ENCODE assay signal across 20 cellular contexts in the genomic region with DNA sequence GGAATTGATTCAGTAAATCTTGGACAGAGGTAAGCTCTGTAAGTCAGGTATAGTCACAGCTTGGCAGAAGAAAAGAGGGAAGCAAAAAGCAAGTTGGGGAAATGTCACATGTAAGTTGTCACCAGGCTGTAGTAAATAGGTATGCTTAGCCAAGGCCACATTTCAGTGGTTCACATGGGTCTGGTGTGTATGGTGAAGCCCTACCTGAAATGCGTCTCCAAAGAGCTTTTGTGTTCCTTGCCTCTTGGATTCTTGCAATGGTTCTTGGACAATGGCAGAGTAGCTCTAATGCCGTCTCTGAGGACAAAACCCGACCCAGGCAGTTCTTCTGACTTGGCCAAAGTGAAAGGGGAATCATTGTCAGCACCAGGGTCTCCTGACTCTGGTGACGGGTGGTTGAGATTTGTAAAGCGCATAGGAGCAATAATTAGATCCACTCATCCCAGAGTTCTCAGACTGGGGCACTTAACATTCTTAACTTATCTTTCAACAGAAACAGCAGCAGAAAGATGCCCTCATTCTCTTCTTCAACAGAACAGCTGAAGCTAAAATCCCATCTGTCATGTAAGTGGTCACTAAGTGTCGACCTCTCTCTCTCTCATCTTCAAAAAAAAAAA. TPM values are rescaled to one million over a fixed set of nuclear protein-coding genes. Genes with fewer than 3 reads are reported as not detected.
DNase-seq lines count a peak whose midpoint lies in the region; ATAC-seq and TF ChIP-seq lines count a peak whose summit lies in the region.
"Had no signal": no experiment of that assay in that cellular context is flagged by ENCODE, and none has a peak within 500 bp of the region (broad histone marks: within the 10 kb centered on the region; RNA-seq: fewer than 3 reads in every experiment).

No MANE protein-coding gene starts in this region.

- intact Hi-C loops in heart right ventricle (cut with DNase I) = no loop called here

- H3K4me3 ChIP-seq in heart right ventricle = no peak overlapping the region
- no peak overlapping the region for H3K4me3 ChIP-seq in tibial nerve

- no peak for TF ChIP-seq POLR2A in tibial nerve (IDR thresholded peaks at IDR 0.05)

- H3K36me3 ChIP-seq in heart right ventricle (peaks cover 0 to 68% (median 4%) of the 10 kb centered on the region in 9 donors), tibial nerve (peaks cover 0 to 74% (median 0%) of the 10 kb centered on the region in 3 donors)

- H3K9me3 ChIP-seq in heart right ventricle (peaks cover 0 to 4% (median 0%) of the 10 kb centered on the region in 11 donors), tibial nerve (no peaks in the 10 kb centered on the region)
- H3K9me3 ChIP-seq: Caco-2 had no signal

- H3K27me3 ChIP-seq in heart right ventricle = no peaks in the 10 kb centered on the region
- H3K27me3 ChIP-seq in tibial nerve = no peaks in the 10 kb centered on the region

- DNase-seq in DMS79 treated with DMSO at 0.1 percent for 48 hours (lab: John Stamatoyannopoulos, UW) (peak; percentile 20), NCI-H524 treated with DMSO at 0.1 percent for 48 hours (lab: John Stamatoyannopoulos, UW) (peak; percentile 42), heart right ventricle (peak in 1 of 2 donors; percentile 16), myocyte (ENCODE audit: low read depth) (peak; percentile 24), CD1c-positive myeloid dendritic cell (ENCODE audit: extremely low spot score) (no peak), tibial nerve (ENCODE audit: low spot score in 2 of 2) (no peak), NCI-H1694 treated with DMSO at 0.1 percent for 48 hours (lab: John Stamatoyannopoulos, UW) (no peak)
- DNase-seq: ACHN, Caco-2, GF-D8, H9, KG1, MV-4-11, NCI-H1417, NCI-H1930, NCI-H2171, NCI-H446 treated with DMSO at 0.1 percent for 48 hours, NCI-H748 treated with DMSO at 0.1 percent for 48 hours, SHP77 had no signal

- peak in 7 of 8 donors; percentile 47 to 83 (median 75) for ATAC-seq in heart right ventricle

- TF ChIP-seq CTCF in heart right ventricle (IDR thresholded peaks at IDR 0.05) = no peak
- no peak for TF ChIP-seq CTCF in tibial nerve (IDR thresholded peaks at IDR 0.05)

- 47 to 65% methylated on average over 6 of the region's 6 CpGs for WGBS in heart right ventricle, 2 donors
- 85 to 88% methylated on average over 6 of the region's 6 CpGs for WGBS in tibial nerve, 2 donors

- H3K4me1 ChIP-seq in heart right ventricle (peaks cover 0 to 5% (median 0%) of the 10 kb centered on the region in 9 donors), tibial nerve (no peaks in the 10 kb centered on the region)
- H3K4me1 ChIP-seq: Caco-2 had no signal

- peak overlapping the region in 7 of 10 donors; percentile 25 to 76 (median 61) for H3K27ac ChIP-seq in heart right ventricle
- H3K27ac ChIP-seq in tibial nerve = no peak overlapping the region
- H3K27ac ChIP-seq: C4-2B had no signal

- TF ChIP-seq EP300 in tibial nerve (IDR thresholded peaks at IDR 0.05) = no peak

RNA-seq across cellular contexts. Expression of gene RPL37A, which starts 34.4 kb away (rescaled TPM):
- total RNA-seq in heart right ventricle (1,000 to 10,000 TPM; 1,773 to 2,212 (median 2,050) TPM), myocyte (698 and 845 TPM in 2 replicates), tibial nerve (1,000 to 10,000 TPM; 1,138 to 2,228 (median 1,396) TPM)
- 1,000 to 10,000 TPM; 2,109 to 6,100 TPM for polyA plus RNA-seq in heart right ventricle
- polyA plus RNA-seq in myocyte (2012) = 3,761 TPM

RNA-seq across cellular contexts. Expression of gene SMARCAL1, which starts 51.9 kb away (rescaled TPM):
- total RNA-seq in heart right ventricle (10 to 100 TPM in 4 of 10 donors, 1 to 10 TPM in 6; 7.5 to 14.8 (median 9.8) TPM), myocyte (5.0 and 5.5 TPM in 2 replicates), tibial nerve (10 to 100 TPM; 11.7 to 35.5 (median 27.5) TPM)
- polyA plus RNA-seq in heart right ventricle = 1 to 10 TPM; 3.8 to 7.7 TPM
- polyA plus RNA-seq in myocyte (2012) = 20.9 TPM

Comparison
In these comparisons a context has a peak if more than half of its experiments do, and no peak if none do; other contexts are left out.
1. DNase-seq: peak in DMS79 treated with DMSO at 0.1 percent for 48 hours (single experiment), NCI-H524 treated with DMSO at 0.1 percent for 48 hours (single experiment) and myocyte (single experiment); none in CD1c-positive myeloid dendritic cell (single experiment), tibial nerve (0 of 2) and NCI-H1694 treated with DMSO at 0.1 percent for 48 hours (single experiment).
2. H3K27ac ChIP-seq: peak in heart right ventricle (7 of 10); none in tibial nerve (0 of 4).